Comparison of ENCODE assay signal across 16 cellular contexts in the genomic region with DNA sequence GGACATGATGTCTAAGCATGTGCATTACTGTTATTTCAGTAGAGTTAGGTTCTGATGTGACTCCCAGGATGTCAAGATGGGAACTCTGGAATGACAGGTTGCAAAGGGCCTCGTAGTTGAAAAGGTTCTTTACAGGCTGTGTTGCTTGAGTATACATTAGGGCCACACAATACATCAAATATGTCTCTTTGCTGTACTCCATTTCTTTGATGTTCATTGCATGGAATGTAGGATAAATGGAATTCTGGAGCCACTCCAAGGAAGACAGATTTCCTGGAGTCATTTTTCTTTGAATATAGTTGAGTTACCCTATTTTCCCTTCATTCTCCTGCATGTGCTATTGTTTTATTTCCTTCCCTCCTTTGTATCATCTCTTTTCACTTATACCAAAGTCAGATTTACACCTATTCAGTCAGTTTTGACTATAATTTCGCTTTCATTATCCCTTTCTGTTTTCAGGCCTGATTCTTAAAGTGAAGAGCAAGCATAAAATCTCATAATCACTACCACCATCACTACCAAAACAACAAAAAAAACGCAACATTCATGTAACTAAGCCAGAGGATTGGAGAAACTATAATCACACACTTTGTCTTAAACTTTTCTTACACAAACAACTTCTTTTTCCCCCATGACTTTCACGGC.
DNase-seq lines count a peak whose midpoint lies in the region; ATAC-seq, FAIRE-seq and TF ChIP-seq lines count a peak whose summit lies in the region.
"Had no signal": no experiment of that assay in that cellular context is flagged by ENCODE, and none has a peak within 500 bp of the region (broad histone marks: within the 10 kb centered on the region; RNA-seq: fewer than 3 reads in every experiment).

No MANE protein-coding gene starts in this region.

- FAIRE-seq in GM12892 (lab: Jason Lieb, UNC), result peak; percentile 27
- FAIRE-seq: GM12891, RCC 7860 had no signal

- no peak overlapping the region for H2AFZ ChIP-seq in neural progenitor cell (replicated peaks)

- peak; percentile 67 for ATAC-seq in SK-N-SH treated with all-trans-retinoic acid at 6 μM for 48 hours

- no peak for TF ChIP-seq POLR2A in GM12892 (IDR thresholded peaks at IDR 0.05; ENCODE audit: low read depth, low read length)

- no peaks in the 10 kb centered on the region for H3K79me2 ChIP-seq in neural progenitor cell (ENCODE audit: low read depth)

- TF ChIP-seq CTCF in HFFc6 (IDR thresholded peaks at IDR 0.05) (no peak), neural progenitor cell (IDR thresholded peaks at IDR 0.05) (no peak), GM10266 (IDR thresholded peaks at IDR 0.05; ENCODE audit: control insufficient read depth, insufficient read depth, low read depth, missing control alignments) (no peak)

- DNase-seq in GM12892 (ENCODE audit: insufficient read length), result no peak
- DNase-seq in HFFc6, result no peak
- DNase-seq in neural progenitor cell (ENCODE audit: low spot score), result no peak
- no peak for DNase-seq in substantia nigra (lab: John Stamatoyannopoulos, UW)
- no peak for DNase-seq in GM10266 (ENCODE audit: extremely low spot score)
- DNase-seq in hypothalamus (lab: John Stamatoyannopoulos, UW), result no peak
- DNase-seq: AML-193, Caco-2, H9, KBM-7, NCI-H1105, NCI-H187 treated with DMSO at 0.1 percent for 48 hours, SHP77 had no signal

- H3K9me3 ChIP-seq in neural progenitor cell (ENCODE audit: low read depth), result no peaks in the 10 kb centered on the region
- H3K9me3 ChIP-seq: Caco-2 had no signal

- H4K20me1 ChIP-seq in neural progenitor cell (ENCODE audit: low read depth), result no peaks in the 10 kb centered on the region

- H3K4me2 ChIP-seq in neural progenitor cell, result peak overlapping the region; percentile 66

- no peaks in the 10 kb centered on the region for H3K27me3 Mint-ChIP-seq in HFFc6 (ENCODE audit: insufficient read depth)
- H3K27me3 Mint-ChIP-seq in neural progenitor cell (ENCODE audit: insufficient read depth, low read depth), result no peaks in the 10 kb centered on the region

- peaks cover 55% of the 10 kb centered on the region for H3K36me3 Mint-ChIP-seq in HFFc6 (ENCODE audit: low read depth)
- H3K36me3 Mint-ChIP-seq in neural progenitor cell, result peaks cover 46% of the 10 kb centered on the region

- H3K27ac ChIP-seq in neural progenitor cell, result peak overlapping the region; percentile 89
- H3K27ac ChIP-seq in substantia nigra (ENCODE audit: low read depth, low read length, poor library complexity, severe bottlenecking), result no peak overlapping the region

- peaks cover 41% of the 10 kb centered on the region for H3K4me1 ChIP-seq in neural progenitor cell

- H3K9ac ChIP-seq in neural progenitor cell, result no peak overlapping the region

- no peaks in the 10 kb centered on the region for H3K36me3 ChIP-seq in neural progenitor cell

- H3K4me1 Mint-ChIP-seq in HFFc6 (ENCODE audit: low read depth) (peaks cover 53% of the 10 kb centered on the region), neural progenitor cell (peaks cover 58% of the 10 kb centered on the region)

- H3K4me3 Mint-ChIP-seq in HFFc6 (0 out of 2 replicates have a peak overlapping the region, but pooled peaks have one; percentile 12), neural progenitor cell (no peak overlapping the region)
- H3K4me3 Mint-ChIP-seq: H9 had no signal

- no peaks in the 10 kb centered on the region for H3K9me3 Mint-ChIP-seq in HFFc6
- peaks cover 17% of the 10 kb centered on the region for H3K9me3 Mint-ChIP-seq in neural progenitor cell
- H3K9me3 Mint-ChIP-seq: H9 had no signal

- no peaks in the 10 kb centered on the region for H3K27me3 ChIP-seq in neural progenitor cell

- peaks cover 26% of the 10 kb centered on the region for H3F3A ChIP-seq in neural progenitor cell (ENCODE audit: low read depth)

- H3K27ac Mint-ChIP-seq in HFFc6 (peak overlapping the region; percentile 59), neural progenitor cell (peak overlapping the region; percentile 97)
- H3K27ac Mint-ChIP-seq: H9 had no signal

- no peak overlapping the region for H3K4me3 ChIP-seq in neural progenitor cell

TF ChIP-seq in SK-N-SH treated with all-trans-retinoic acid at 6 μM for 48 hours, 23 proteins besides CTCF, POLR2A, EP300 and RAD21 (continues in another document):
- TF ChIP-seq ZFP3 (CRISPR knock-in tag; IDR thresholded peaks at IDR 0.05) (no peak), BACH2 (CRISPR knock-in tag; IDR thresholded peaks at IDR 0.05; ENCODE audit: borderline replicate concordance) (no peak), OSR1 (CRISPR knock-in tag; IDR thresholded peaks at IDR 0.05) (no peak), ISL1 (CRISPR knock-in tag; IDR thresholded peaks at IDR 0.05) (peak; percentile 98), TCF4 (CRISPR knock-in tag; IDR thresholded peaks at IDR 0.05; ENCODE audit: borderline replicate concordance) (no peak), TOX (CRISPR knock-in tag; IDR thresholded peaks at IDR 0.05; ENCODE audit: borderline replicate concordance) (no peak), ZNF70 (CRISPR knock-in tag; IDR thresholded peaks at IDR 0.05) (no peak), ZNF8 (CRISPR knock-in tag; IDR thresholded peaks at IDR 0.05) (no peak), PPARA (CRISPR knock-in tag; IDR thresholded peaks at IDR 0.05; ENCODE audit: borderline replicate concordance) (no peak), ARNTL (CRISPR knock-in tag; IDR thresholded peaks at IDR 0.05; ENCODE audit: borderline replicate concordance, low read depth) (no peak), ZC3H10 (CRISPR knock-in tag; IDR thresholded peaks at IDR 0.05) (no peak)
- TF ChIP-seq, protein P1, sequence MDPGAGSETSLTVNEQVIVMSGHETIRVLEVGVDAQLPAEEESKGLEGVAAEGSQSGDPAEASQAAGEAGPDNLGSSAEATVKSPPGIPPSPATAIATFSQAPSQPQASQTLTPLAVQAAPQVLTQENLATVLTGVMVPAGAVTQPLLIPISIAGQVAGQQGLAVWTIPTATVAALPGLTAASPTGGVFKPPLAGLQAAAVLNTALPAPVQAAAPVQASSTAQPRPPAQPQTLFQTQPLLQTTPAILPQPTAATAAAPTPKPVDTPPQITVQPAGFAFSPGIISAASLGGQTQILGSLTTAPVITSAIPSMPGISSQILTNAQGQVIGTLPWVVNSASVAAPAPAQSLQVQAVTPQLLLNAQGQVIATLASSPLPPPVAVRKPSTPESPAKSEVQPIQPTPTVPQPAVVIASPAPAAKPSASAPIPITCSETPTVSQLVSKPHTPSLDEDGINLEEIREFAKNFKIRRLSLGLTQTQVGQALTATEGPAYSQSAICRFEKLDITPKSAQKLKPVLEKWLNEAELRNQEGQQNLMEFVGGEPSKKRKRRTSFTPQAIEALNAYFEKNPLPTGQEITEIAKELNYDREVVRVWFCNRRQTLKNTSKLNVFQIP (CRISPR knock-in tag; IDR thresholded peaks at IDR 0.05; ENCODE audit: borderline replicate concordance, low read depth), result no peak
- TF ChIP-seq, protein P2, sequence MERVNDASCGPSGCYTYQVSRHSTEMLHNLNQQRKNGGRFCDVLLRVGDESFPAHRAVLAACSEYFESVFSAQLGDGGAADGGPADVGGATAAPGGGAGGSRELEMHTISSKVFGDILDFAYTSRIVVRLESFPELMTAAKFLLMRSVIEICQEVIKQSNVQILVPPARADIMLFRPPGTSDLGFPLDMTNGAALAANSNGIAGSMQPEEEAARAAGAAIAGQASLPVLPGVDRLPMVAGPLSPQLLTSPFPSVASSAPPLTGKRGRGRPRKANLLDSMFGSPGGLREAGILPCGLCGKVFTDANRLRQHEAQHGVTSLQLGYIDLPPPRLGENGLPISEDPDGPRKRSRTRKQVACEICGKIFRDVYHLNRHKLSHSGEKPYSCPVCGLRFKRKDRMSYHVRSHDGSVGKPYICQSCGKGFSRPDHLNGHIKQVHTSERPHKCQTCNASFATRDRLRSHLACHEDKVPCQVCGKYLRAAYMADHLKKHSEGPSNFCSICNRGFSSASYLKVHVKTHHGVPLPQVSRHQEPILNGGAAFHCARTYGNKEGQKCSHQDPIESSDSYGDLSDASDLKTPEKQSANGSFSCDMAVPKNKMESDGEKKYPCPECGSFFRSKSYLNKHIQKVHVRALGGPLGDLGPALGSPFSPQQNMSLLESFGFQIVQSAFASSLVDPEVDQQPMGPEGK (CRISPR knock-in tag; IDR thresholded peaks at IDR 0.05; ENCODE audit: borderline replicate concordance), result no peak
- TF ChIP-seq, protein P3, sequence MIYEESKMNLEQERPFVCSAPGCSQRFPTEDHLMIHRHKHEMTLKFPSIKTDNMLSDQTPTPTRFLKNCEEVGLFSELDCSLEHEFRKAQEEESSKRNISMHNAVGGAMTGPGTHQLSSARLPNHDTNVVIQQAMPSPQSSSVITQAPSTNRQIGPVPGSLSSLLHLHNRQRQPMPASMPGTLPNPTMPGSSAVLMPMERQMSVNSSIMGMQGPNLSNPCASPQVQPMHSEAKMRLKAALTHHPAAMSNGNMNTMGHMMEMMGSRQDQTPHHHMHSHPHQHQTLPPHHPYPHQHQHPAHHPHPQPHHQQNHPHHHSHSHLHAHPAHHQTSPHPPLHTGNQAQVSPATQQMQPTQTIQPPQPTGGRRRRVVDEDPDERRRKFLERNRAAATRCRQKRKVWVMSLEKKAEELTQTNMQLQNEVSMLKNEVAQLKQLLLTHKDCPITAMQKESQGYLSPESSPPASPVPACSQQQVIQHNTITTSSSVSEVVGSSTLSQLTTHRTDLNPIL (CRISPR knock-in tag; IDR thresholded peaks at IDR 0.05; ENCODE audit: low read depth), result no peak
- TF ChIP-seq, protein P4, sequence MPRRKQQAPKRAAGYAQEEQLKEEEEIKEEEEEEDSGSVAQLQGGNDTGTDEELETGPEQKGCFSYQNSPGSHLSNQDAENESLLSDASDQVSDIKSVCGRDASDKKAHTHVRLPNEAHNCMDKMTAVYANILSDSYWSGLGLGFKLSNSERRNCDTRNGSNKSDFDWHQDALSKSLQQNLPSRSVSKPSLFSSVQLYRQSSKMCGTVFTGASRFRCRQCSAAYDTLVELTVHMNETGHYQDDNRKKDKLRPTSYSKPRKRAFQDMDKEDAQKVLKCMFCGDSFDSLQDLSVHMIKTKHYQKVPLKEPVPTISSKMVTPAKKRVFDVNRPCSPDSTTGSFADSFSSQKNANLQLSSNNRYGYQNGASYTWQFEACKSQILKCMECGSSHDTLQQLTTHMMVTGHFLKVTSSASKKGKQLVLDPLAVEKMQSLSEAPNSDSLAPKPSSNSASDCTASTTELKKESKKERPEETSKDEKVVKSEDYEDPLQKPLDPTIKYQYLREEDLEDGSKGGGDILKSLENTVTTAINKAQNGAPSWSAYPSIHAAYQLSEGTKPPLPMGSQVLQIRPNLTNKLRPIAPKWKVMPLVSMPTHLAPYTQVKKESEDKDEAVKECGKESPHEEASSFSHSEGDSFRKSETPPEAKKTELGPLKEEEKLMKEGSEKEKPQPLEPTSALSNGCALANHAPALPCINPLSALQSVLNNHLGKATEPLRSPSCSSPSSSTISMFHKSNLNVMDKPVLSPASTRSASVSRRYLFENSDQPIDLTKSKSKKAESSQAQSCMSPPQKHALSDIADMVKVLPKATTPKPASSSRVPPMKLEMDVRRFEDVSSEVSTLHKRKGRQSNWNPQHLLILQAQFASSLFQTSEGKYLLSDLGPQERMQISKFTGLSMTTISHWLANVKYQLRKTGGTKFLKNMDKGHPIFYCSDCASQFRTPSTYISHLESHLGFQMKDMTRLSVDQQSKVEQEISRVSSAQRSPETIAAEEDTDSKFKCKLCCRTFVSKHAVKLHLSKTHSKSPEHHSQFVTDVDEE (CRISPR knock-in tag; IDR thresholded peaks at IDR 0.05), result no peak
